8 cellular contexts compared by ENCODE assay signal in the genomic region with DNA sequence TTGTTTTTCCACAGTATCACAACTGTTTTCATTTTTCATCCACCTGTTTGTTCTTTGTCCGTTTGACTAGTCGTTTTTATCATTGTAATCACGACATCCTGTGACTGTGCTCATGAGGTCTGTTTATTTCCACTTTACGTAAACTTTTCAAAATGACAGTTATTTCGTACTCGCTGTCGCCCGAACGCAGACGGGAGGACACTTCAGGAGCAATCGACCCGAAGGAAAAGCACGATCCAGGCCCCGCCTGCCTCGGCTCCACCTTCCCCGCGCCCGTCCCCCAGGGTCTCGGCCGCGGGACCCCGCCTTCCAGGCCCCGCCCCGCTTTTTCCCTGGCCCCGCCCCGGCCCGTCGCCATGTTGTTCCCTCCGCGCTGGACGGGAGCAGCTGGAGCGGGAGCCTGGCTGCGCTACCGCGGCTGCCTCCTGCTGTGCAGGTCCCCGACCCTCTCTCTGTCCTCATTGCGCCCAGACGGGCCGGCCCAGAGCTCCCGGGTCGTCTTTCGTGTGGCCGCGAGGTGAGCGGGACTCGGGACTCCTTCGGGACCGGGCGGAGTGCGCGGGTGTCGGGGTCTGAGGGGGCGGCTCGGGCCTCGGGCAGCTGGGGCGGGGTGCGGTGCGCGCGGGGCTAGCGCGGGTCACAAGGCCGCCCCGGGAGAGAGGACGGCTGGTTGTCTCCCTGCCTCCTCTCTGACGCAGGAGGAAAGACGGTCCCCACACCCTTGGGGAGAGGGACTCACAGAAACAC. TPM values are rescaled to one million over a fixed set of nuclear protein-coding genes. Genes with fewer than 3 reads are reported as not detected.
DNase-seq lines count a peak whose midpoint lies in the region; ATAC-seq and TF ChIP-seq lines count a peak whose summit lies in the region.

A gene with protein sequence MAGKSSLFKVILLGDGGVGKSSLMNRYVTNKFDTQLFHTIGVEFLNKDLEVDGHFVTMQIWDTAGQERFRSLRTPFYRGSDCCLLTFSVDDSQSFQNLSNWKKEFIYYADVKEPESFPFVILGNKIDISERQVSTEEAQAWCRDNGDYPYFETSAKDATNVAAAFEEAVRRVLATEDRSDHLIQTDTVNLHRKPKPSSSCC (plus strand): TSS at position 357 of the 747 bp plus-strand sequence. CDS start 19,619 bp downstream, outside the sequence.

- H3K4me1 ChIP-seq in RWPE2 (ENCODE audit: insufficient read depth, poor library complexity, severe bottlenecking) = peaks cover 22% of the 10 kb centered on the region
- peaks cover 6 to 37% (median 31%) of the 10 kb centered on the region in 4 donors for H3K4me1 ChIP-seq in stomach

- peak within 1 kb of the TSS; percentile 27 for H2AFZ ChIP-seq in neural cell (ENCODE audit: low read depth, low read length)

- H3K79me2 ChIP-seq in neural cell (replicated peaks; ENCODE audit: insufficient read depth, low read length) = peaks cover 24% of the 10 kb centered on the region

- H3K4me3 ChIP-seq in RWPE2 (ENCODE audit: severe bottlenecking) (peak within 1 kb of the TSS; percentile 88), fibroblast of the aortic adventitia (ENCODE audit: low read depth, low read length) (peak within 1 kb of the TSS; percentile 88), neural cell (ENCODE audit: low read length) (peak within 1 kb of the TSS; percentile 79), stomach (peak within 1 kb of the TSS; percentile 60 to 73 (median 66))

- H4K20me1 ChIP-seq in neural cell (ENCODE audit: insufficient read depth) = no peaks in the 10 kb centered on the region

- H3K27ac ChIP-seq in KOPT-K1 (ENCODE audit: low read depth, low read length, poor library complexity, severe bottlenecking) (peak within 1 kb of the TSS; percentile 67), RWPE2 (ENCODE audit: poor library complexity, severe bottlenecking) (peak within 1 kb of the TSS; percentile 64), neural cell (ENCODE audit: low read length) (peak within 1 kb of the TSS; percentile 20), stomach (peak within 1 kb of the TSS; percentile 91 to 97 (median 96))

- TF ChIP-seq CTCF in RWPE2 (IDR thresholded peaks at IDR 0.05; ENCODE audit: poor library complexity, severe bottlenecking) (no peak), fibroblast of the aortic adventitia (IDR thresholded peaks at IDR 0.05; ENCODE audit: insufficient read depth, low read length) (no peak), neural cell (IDR thresholded peaks at IDR 0.05; ENCODE audit: poor library complexity, severe bottlenecking) (no peak), stomach (IDR thresholded peaks at IDR 0.05) (no peak)

- H3K9me2 ChIP-seq in neural cell (ENCODE audit: insufficient read depth, low read length) = no peaks in the 10 kb centered on the region

- no peaks in the 10 kb centered on the region for H3K36me3 ChIP-seq in KOPT-K1 (ENCODE audit: insufficient read depth, low read length)
- H3K36me3 ChIP-seq in RWPE2 (ENCODE audit: low read depth) = no peaks in the 10 kb centered on the region
- H3K36me3 ChIP-seq in neural cell (ENCODE audit: insufficient read depth, low read length) = no peaks in the 10 kb centered on the region
- H3K36me3 ChIP-seq in stomach = no peaks in the 10 kb centered on the region

- H3K9ac ChIP-seq in neural cell (ENCODE audit: low read length) = peak within 1 kb of the TSS; percentile 73

- H3K9me3 ChIP-seq in KOPT-K1 (ENCODE audit: insufficient read depth, low read length, poor library complexity, severe bottlenecking) (no peaks in the 10 kb centered on the region), RWPE2 (ENCODE audit: severe bottlenecking) (no peaks in the 10 kb centered on the region), neural cell (ENCODE audit: low read length) (no peaks in the 10 kb centered on the region), stomach (no peaks in the 10 kb centered on the region)

- H3K27me3 ChIP-seq in RWPE2 (ENCODE audit: insufficient read depth, poor library complexity, severe bottlenecking) = no peaks in the 10 kb centered on the region
- H3K27me3 ChIP-seq in neural cell (ENCODE audit: insufficient read depth, low read depth, low read length) = no peaks in the 10 kb centered on the region
- peaks cover 0 to 7% (median 0%) of the 10 kb centered on the region in 3 donors for H3K27me3 ChIP-seq in stomach

- peak in 1 of 4 donors; percentile 63 for TF ChIP-seq POLR2A in stomach (IDR thresholded peaks at IDR 0.05)

- ATAC-seq in GM21717 (IDR thresholded peaks at IDR 0.05; ENCODE audit: unreplicated experiment) (peak; percentile 79), RWPE2 (ENCODE audit: low read depth) (peak; percentile 85)

- DNase-seq in DMS53 (lab: John Stamatoyannopoulos, UW) (peak; percentile 79), RWPE2 (ENCODE audit: low spot score) (peak; percentile 62), fibroblast of the aortic adventitia (ENCODE audit: low read depth) (peak; percentile 66), stomach (peak; percentile 88)
- peak; percentile 68 for DNase-seq in activated effector memory CD4-positive, alpha-beta T cell treated with Interleukin-2 at 50 U/mL for 16 hours

- intact Hi-C loops in stomach (cut with DNase I; ENCODE audit: low total_unique reads) = no loop called here

- WGBS in stomach, 5 donors = 0 to 5% (median 1%) methylated on average over 13 to 66 of the region's 67 CpGs

- no peak for TF ChIP-seq RAD21 in neural cell (conservative IDR thresholded peaks at IDR 0.05)

- TF ChIP-seq EP300 in neural cell (conservative IDR thresholded peaks at IDR 0.05; ENCODE audit: poor library complexity, severe bottlenecking) = no peak
- TF ChIP-seq EP300 in stomach (IDR thresholded peaks at IDR 0.05) = no peak

- peak within 1 kb of the TSS; percentile 35 for H3K4me2 ChIP-seq in neural cell (ENCODE audit: low read length)

- no peaks in the 10 kb centered on the region for H3F3A ChIP-seq in neural cell (ENCODE audit: insufficient read depth, low read length, poor library complexity, severe bottlenecking)

TF ChIP-seq in neural cell, 6 proteins besides CTCF, POLR2A, EP300 and RAD21:
- peak; percentile 78 for TF ChIP-seq POLR2AphosphoS5 (IDR thresholded peaks at IDR 0.05)
- no peak for TF ChIP-seq MXI1 (conservative IDR thresholded peaks at IDR 0.05; ENCODE audit: poor library complexity, severe bottlenecking)

RNA-seq across cellular contexts. Expression of the gene that starts here (rescaled TPM):
- total RNA-seq in fibroblast of the aortic adventitia (ENCODE audit: low replicate concordance) = 36.0 and 51.8 TPM in 2 replicates
- 26.9 and 30.6 TPM in 2 replicates for polyA plus RNA-seq in neural cell
- 18.2 and 19.0 TPM in 2 replicates for polyA minus RNA-seq in neural cell
- total RNA-seq in stomach = 10 to 100 TPM in 3 of 5 donors, 1 to 10 TPM in 2; 2.6 to 55.1 (median 10.4) TPM
- polyA plus RNA-seq in stomach = 10 to 100 TPM; 12.4 to 33.6 (median 26.6) TPM

Comparison
In these comparisons a context has a peak if more than half of its experiments do, and no peak if none do; other contexts are left out.
1. Peak in every context shown above with its lines: DNase-seq, ATAC-seq, H3K4me3 ChIP-seq and H3K27ac ChIP-seq.
2. H3K27ac ChIP-seq: peak in every context shown above with its lines; median percentile 96 in stomach; 67 in KOPT-K1; 64 in RWPE2; 20 in neural cell.